ENCODE assay signal across 33 cellular contexts in the genomic region with DNA sequence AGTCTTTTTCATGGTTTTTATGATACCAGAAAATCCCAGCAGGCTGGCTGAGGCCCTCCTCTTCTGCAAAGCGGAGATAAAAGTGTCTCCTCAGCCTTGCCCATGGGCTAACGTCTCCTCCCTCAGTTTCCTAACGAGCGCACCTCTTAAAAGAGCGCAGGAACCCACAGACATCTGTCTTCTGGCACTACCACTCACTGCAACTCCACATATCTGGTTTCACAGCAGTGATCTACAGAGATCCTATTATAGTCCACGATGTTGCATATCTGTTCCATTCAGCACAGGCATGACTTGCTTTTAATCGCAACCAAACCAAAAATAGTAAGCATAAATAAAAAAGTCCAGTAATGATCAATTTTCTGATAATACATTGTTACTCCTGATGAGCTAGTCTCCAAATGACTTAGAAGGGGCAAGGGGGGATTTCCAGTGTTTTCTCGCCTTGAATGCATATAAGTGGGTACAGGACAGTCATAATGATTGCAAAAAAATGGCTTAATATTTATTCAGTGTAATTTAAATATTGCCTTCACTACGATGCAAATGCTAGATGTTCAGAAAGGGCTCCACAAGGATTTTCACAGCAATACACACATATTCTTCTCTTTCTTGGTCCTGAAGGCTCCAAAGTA. TPM values are rescaled to one million over a fixed set of nuclear protein-coding genes. Genes with fewer than 3 reads are reported as not detected.
DNase-seq lines count a peak whose midpoint lies in the region; ATAC-seq lines count a peak whose summit lies in the region.
"Had no signal": no experiment of that assay in that cellular context is flagged by ENCODE, and none has a peak within 500 bp of the region (broad histone marks: within the 10 kb centered on the region; RNA-seq: fewer than 3 reads in every experiment).

No MANE protein-coding gene starts in this region.

- peak overlapping the region; percentile 33 for H3K4me3 Mint-ChIP-seq in activated naive CD8-positive, alpha-beta T cell treated with anti-CD3 and anti-CD28 coated beads, Interleukin-2, amount 10 ng/mL, durations not matched to agents 7 days and 5 days
- H3K4me3 Mint-ChIP-seq in activated naive CD8-positive, alpha-beta T cell treated with anti-CD3 and anti-CD28 coated beads, Interleukin-2, amount 50 U/mL, for 24 hours: no peak overlapping the region
- peak overlapping the region; percentile 61 for H3K4me3 Mint-ChIP-seq in activated T-helper 17 cell treated with anti-CD3 and anti-CD28 coated beads, Interleukin-2, amount 50 U/mL, for 72 hours
- H3K4me3 Mint-ChIP-seq: brain had no signal

- no peak for DNase-seq in activated naive CD8-positive, alpha-beta T cell treated with anti-CD3 and anti-CD28 coated beads, Interleukin-2, amount 10 ng/mL, durations not matched to agents 7 days and 5 days
- no peak for DNase-seq in activated naive CD8-positive, alpha-beta T cell treated with anti-CD3 and anti-CD28 coated beads, Interleukin-2, amount 50 U/mL, for 24 hours
- DNase-seq in C1 segment of cervical spinal cord (lab: John Stamatoyannopoulos, UW): no peak
- no peak for DNase-seq in DMS114 treated with DMSO at 0.1 percent for 48 hours (lab: John Stamatoyannopoulos, UW; ENCODE audit: unreplicated experiment)
- DNase-seq: activated CD4-positive, alpha-beta T cell treated with anti-CD3 and anti-CD28 coated beads for 48 hours; activated CD8-positive, alpha-beta memory T cell treated with anti-CD3 and anti-CD28 coated beads, Interleukin-2, amount 50 U/mL, for 4 hours; activated effector memory CD4-positive, alpha-beta T cell treated with Interleukin-2 at 50 U/mL for 16 hours; adrenal gland; DMS153; effector CD4-positive, alpha-beta T cell; foreskin fibroblast; GM23248; immature natural killer cell; mesendoderm; MM.1S; NCI-H1417 treated with DMSO at 0.1 percent for 48 hours; NCI-H2107; NCI-H510A treated with DMSO at 0.1 percent for 48 hours; NK-92 treated with Interleukin-12 subunit alpha and Interleukin-12 subunit beta, amount 100 ng/mL, for 24 hours; SJCRH30; small intestine; stimulated activated CD4-positive, alpha-beta T cell treated with anti-CD3 and anti-CD28 coated beads, Interleukin-1b, Interleukin-23, amount 100 ng/mL, for 48 hours; testis; uterus had no signal

- POLR2A ChIA-PET in activated naive CD8-positive, alpha-beta T cell treated with anti-CD3 and anti-CD28 coated beads, Interleukin-2, amount 10 ng/mL, durations not matched to agents 7 days and 5 days (lab: Charles Lee): no interaction called here

- no peaks in the 10 kb centered on the region for H3K27me3 Mint-ChIP-seq in activated naive CD8-positive, alpha-beta T cell treated with anti-CD3 and anti-CD28 coated beads, Interleukin-2, amount 10 ng/mL, durations not matched to agents 7 days and 5 days
- no peaks in the 10 kb centered on the region for H3K27me3 Mint-ChIP-seq in activated naive CD8-positive, alpha-beta T cell treated with anti-CD3 and anti-CD28 coated beads, Interleukin-2, amount 50 U/mL, for 24 hours
- no peaks in the 10 kb centered on the region for H3K27me3 Mint-ChIP-seq in activated T-helper 17 cell treated with anti-CD3 and anti-CD28 coated beads, Interleukin-2, amount 50 U/mL, for 72 hours

- no peaks in the 10 kb centered on the region for H3K9me3 Mint-ChIP-seq in activated naive CD8-positive, alpha-beta T cell treated with anti-CD3 and anti-CD28 coated beads, Interleukin-2, amount 10 ng/mL, durations not matched to agents 7 days and 5 days
- no peaks in the 10 kb centered on the region for H3K9me3 Mint-ChIP-seq in activated naive CD8-positive, alpha-beta T cell treated with anti-CD3 and anti-CD28 coated beads, Interleukin-2, amount 50 U/mL, for 24 hours
- no peaks in the 10 kb centered on the region for H3K9me3 Mint-ChIP-seq in activated T-helper 17 cell treated with anti-CD3 and anti-CD28 coated beads, Interleukin-2, amount 50 U/mL, for 72 hours
- H3K9me3 Mint-ChIP-seq: brain, immature natural killer cell had no signal

- H3K27ac ChIP-seq in KOPT-K1 (ENCODE audit: low read depth, low read length, poor library complexity, severe bottlenecking): peak overlapping the region; percentile 82
- H3K27ac ChIP-seq: adrenal gland, GM23248, hepatocyte, SJCRH30, testis, uterus had no signal

- peak overlapping the region; percentile 23 for H3K27ac Mint-ChIP-seq in activated naive CD8-positive, alpha-beta T cell treated with anti-CD3 and anti-CD28 coated beads, Interleukin-2, amount 10 ng/mL, durations not matched to agents 7 days and 5 days
- H3K27ac Mint-ChIP-seq in activated naive CD8-positive, alpha-beta T cell treated with anti-CD3 and anti-CD28 coated beads, Interleukin-2, amount 50 U/mL, for 24 hours: no peak overlapping the region
- H3K27ac Mint-ChIP-seq in activated T-helper 17 cell treated with anti-CD3 and anti-CD28 coated beads, Interleukin-2, amount 50 U/mL, for 72 hours: peak overlapping the region; percentile 8
- H3K27ac Mint-ChIP-seq: brain had no signal

- H3K36me3 Mint-ChIP-seq in activated naive CD8-positive, alpha-beta T cell treated with anti-CD3 and anti-CD28 coated beads, Interleukin-2, amount 10 ng/mL, durations not matched to agents 7 days and 5 days: peaks cover 11% of the 10 kb centered on the region
- no peaks in the 10 kb centered on the region for H3K36me3 Mint-ChIP-seq in activated naive CD8-positive, alpha-beta T cell treated with anti-CD3 and anti-CD28 coated beads, Interleukin-2, amount 50 U/mL, for 24 hours (ENCODE audit: low read depth)
- no peaks in the 10 kb centered on the region for H3K36me3 Mint-ChIP-seq in activated T-helper 17 cell treated with anti-CD3 and anti-CD28 coated beads, Interleukin-2, amount 50 U/mL, for 72 hours (ENCODE audit: low read depth)
- H3K36me3 Mint-ChIP-seq: brain had no signal

- H3K36me3 ChIP-seq in KOPT-K1 (ENCODE audit: insufficient read depth, low read length): no peaks in the 10 kb centered on the region
- H3K36me3 ChIP-seq: adrenal gland, SJCRH30, uterus had no signal

- H3K4me1 Mint-ChIP-seq in activated naive CD8-positive, alpha-beta T cell treated with anti-CD3 and anti-CD28 coated beads, Interleukin-2, amount 10 ng/mL, durations not matched to agents 7 days and 5 days: peaks cover 58% of the 10 kb centered on the region
- peaks cover 57% of the 10 kb centered on the region for H3K4me1 Mint-ChIP-seq in activated naive CD8-positive, alpha-beta T cell treated with anti-CD3 and anti-CD28 coated beads, Interleukin-2, amount 50 U/mL, for 24 hours
- H3K4me1 Mint-ChIP-seq in activated T-helper 17 cell treated with anti-CD3 and anti-CD28 coated beads, Interleukin-2, amount 50 U/mL, for 72 hours: peaks cover 41% of the 10 kb centered on the region

- no peak for ATAC-seq in activated naive CD8-positive, alpha-beta T cell treated with anti-CD3 and anti-CD28 coated beads, Interleukin-2, amount 10 ng/mL, durations not matched to agents 7 days and 5 days (ENCODE audit: low read depth)
- no peak for ATAC-seq in activated naive CD8-positive, alpha-beta T cell treated with anti-CD3 and anti-CD28 coated beads, Interleukin-2, amount 50 U/mL, for 24 hours
- ATAC-seq in activated T-helper 17 cell treated with anti-CD3 and anti-CD28 coated beads, Interleukin-2, amount 50 U/mL, for 72 hours (replicated peaks): no peak
- ATAC-seq in HG02610 (IDR thresholded peaks at IDR 0.05; ENCODE audit: unreplicated experiment): no peak

- H3K9me3 ChIP-seq in KOPT-K1 (ENCODE audit: insufficient read depth, low read length, poor library complexity, severe bottlenecking): no peaks in the 10 kb centered on the region
- H3K9me3 ChIP-seq: adrenal gland, SJCRH30, testis, uterus had no signal

RNA-seq across cellular contexts. Expression of a gene that starts 20.9 kb away (rescaled TPM):
- total RNA-seq in activated naive CD8-positive, alpha-beta T cell treated with anti-CD3 and anti-CD28 coated beads, Interleukin-2, amount 10 ng/mL, durations not matched to agents 7 days and 5 days: not detected
- total RNA-seq in activated T-helper 17 cell treated with anti-CD3 and anti-CD28 coated beads, Interleukin-2, amount 50 U/mL, for 72 hours: 1 to 10 TPM in 1 of 2 donors, under 1 TPM in 1; 0.21 to 5.9 TPM
- total RNA-seq: G401, SJCRH30 had no signal

RNA-seq across cellular contexts. Expression of a gene that starts 28.2 kb away (rescaled TPM):
- not detected for total RNA-seq in activated naive CD8-positive, alpha-beta T cell treated with anti-CD3 and anti-CD28 coated beads, Interleukin-2, amount 10 ng/mL, durations not matched to agents 7 days and 5 days
- total RNA-seq in activated T-helper 17 cell treated with anti-CD3 and anti-CD28 coated beads, Interleukin-2, amount 50 U/mL, for 72 hours: not detected
- total RNA-seq: adrenal gland, epithelial cell of proximal tubule, G401, GM23248, hepatocyte, osteoblast, renal cortical epithelial cell, SJCRH30, testis, uterus had no signal

RNA-seq across cellular contexts. Expression of a gene that starts 49.3 kb away (rescaled TPM):
- 10 to 100 TPM; 48.3 to 54.0 TPM for total RNA-seq in activated naive CD8-positive, alpha-beta T cell treated with anti-CD3 and anti-CD28 coated beads, Interleukin-2, amount 10 ng/mL, durations not matched to agents 7 days and 5 days
- total RNA-seq in activated T-helper 17 cell treated with anti-CD3 and anti-CD28 coated beads, Interleukin-2, amount 50 U/mL, for 72 hours: 10 to 100 TPM; 27.6 to 72.5 TPM
- total RNA-seq: G401 had no signal
